22 cellular contexts compared by ENCODE assay signal in genomic region chr6:43680583-43681120, GRCh38. TPM values are rescaled to one million over a fixed set of nuclear protein-coding genes. Genes with fewer than 3 reads are reported as not detected.
"Had no signal": no experiment of that assay in that cellular context is flagged by ENCODE, and none has a peak within 500 bp of the region (broad histone marks: within the 10 kb centered on the region; RNA-seq: fewer than 3 reads in every experiment).

No MANE protein-coding gene starts in this region.

- H3K27ac ChIP-seq: neutrophil, ovary, right lobe of liver, SJSA1, stomach, suprapubic skin had no signal

- H3K9me3 Mint-ChIP-seq: activated T-helper 2 cell treated with anti-CD3 and anti-CD28 coated beads, Interferon-gamma antibody, Interleukin-2, Interleukin-4, amounts not matched to agents 10 μg/mL and 5 μg/mL and 100 μg/mL, durations not matched to agents 14 hours and 24 hours and 36 hours; natural killer cell; stimulated activated memory B cell treated with anti-CD40 and anti-IgM and Interleukin-4, amounts not matched to agents 10 μg/mL and 1 μg/mL and 100 μg/mL, for 72 hours had no signal

- H3K27ac Mint-ChIP-seq: activated T-helper 2 cell treated with anti-CD3 and anti-CD28 coated beads, Interferon-gamma antibody, Interleukin-2, Interleukin-4, amounts not matched to agents 10 μg/mL and 5 μg/mL and 100 μg/mL, durations not matched to agents 14 hours and 24 hours and 36 hours; natural killer cell; stimulated activated memory B cell treated with anti-CD40 and anti-IgM and Interleukin-4, amounts not matched to agents 10 μg/mL and 1 μg/mL and 100 μg/mL, for 72 hours had no signal

- H3K4me3 Mint-ChIP-seq: natural killer cell; stimulated activated memory B cell treated with anti-CD40 and anti-IgM and Interleukin-4, amounts not matched to agents 10 μg/mL and 1 μg/mL and 100 μg/mL, for 72 hours had no signal

- H3K36me3 ChIP-seq: ovary had no signal

- H3K27me3 ChIP-seq: neutrophil, ovary, right lobe of liver, SJSA1, stomach, suprapubic skin had no signal

- H3K36me3 Mint-ChIP-seq: natural killer cell had no signal

- H3K4me1 ChIP-seq: right lobe of liver had no signal

- H3K9me3 ChIP-seq: neutrophil, ovary, right lobe of liver, SJSA1, stomach, suprapubic skin had no signal

- ATAC-seq: natural killer cell; right lobe of liver; stimulated activated memory B cell treated with anti-CD40 and anti-IgM and Interleukin-4, amounts not matched to agents 10 μg/mL and 1 μg/mL and 100 μg/mL, for 72 hours had no signal

- H3K27me3 Mint-ChIP-seq: stimulated activated memory B cell treated with anti-CD40 and anti-IgM and Interleukin-4, amounts not matched to agents 10 μg/mL and 1 μg/mL and 100 μg/mL, for 72 hours had no signal

- DNase-seq: activated CD4-positive, alpha-beta T cell treated with anti-CD3 and anti-CD28 coated beads for 1 hour; activated CD4-positive, alpha-beta T cell treated with anti-CD3 and anti-CD28 coated beads, Interleukin-2, amount 50 U/mL, for 1 hour; activated naive CD4-positive, alpha-beta T cell treated with Interleukin-2 at 50 U/mL for 16 hours; activated T-cell treated with anti-CD3 and anti-CD28 coated beads, Interleukin-2, amount 50 U/mL, for 1 hour; amygdala; foreskin fibroblast; hypothalamus; natural killer cell; ovary; right lobe of liver; stimulated activated CD4-positive, alpha-beta T cell treated with anti-CD3 and anti-CD28 coated beads, Interleukin-2, amount 100 ng/mL, for 24 hours; stomach; T-helper 1 cell; trophoblast cell had no signal

- H3K4me3 ChIP-seq: lung, ovary, right lobe of liver, SJSA1, stomach, suprapubic skin had no signal

RNA-seq across cellular contexts. Expression of gene RSPH9, which starts 35.8 kb away (rescaled TPM):
- total RNA-seq: activated T-helper 2 cell treated with anti-CD3 and anti-CD28 coated beads, Interferon-gamma antibody, Interleukin-2, Interleukin-4, amounts not matched to agents 10 μg/mL and 5 μg/mL and 100 μg/mL, durations not matched to agents 14 hours and 24 hours and 36 hours; epithelial cell of proximal tubule; mesenteric fat pad; right lobe of liver; SJSA1 had no signal
